Comparison of ENCODE assay signal across 1 cellular context in genomic region chr22:17258015-17258827, GRCh38.
TF ChIP-seq lines count a peak whose summit lies in the region.

No MANE protein-coding gene starts in this region.

TF ChIP-seq in GM23338, 12 proteins besides CTCF, POLR2A, EP300 and RAD21 (continued from another document):
- TF ChIP-seq ZNF462 (CRISPR knock-in tag; IDR thresholded peaks at IDR 0.05): no peak
- no peak for TF ChIP-seq POLR2AphosphoS5 (IDR thresholded peaks at IDR 0.05; ENCODE audit: low read depth)
